10 cellular contexts compared by ENCODE assay signal in genomic region chr14:35985504-35986218, GRCh38.
DNase-seq lines count a peak whose midpoint lies in the region; ATAC-seq and TF ChIP-seq lines count a peak whose summit lies in the region.
"Had no signal": no experiment of that assay in that cellular context is flagged by ENCODE, and none has a peak within 500 bp of the region (broad histone marks: within the 10 kb centered on the region; RNA-seq: fewer than 3 reads in every experiment).

No MANE protein-coding gene starts in this region.

- H3K27ac ChIP-seq in OCI-LY3 (ENCODE audit: low read length) (peak overlapping the region; percentile 32), mesodermal cell (ENCODE audit: low read depth, low read length, severe bottlenecking) (peak overlapping the region; percentile 37)

- H3K4me1 ChIP-seq in OCI-LY3 (ENCODE audit: low read length), result peaks cover 19% of the 10 kb centered on the region
- H3K4me1 ChIP-seq in mesodermal cell (ENCODE audit: control insufficient read depth, insufficient read depth, low read length, poor library complexity, severe bottlenecking), result peaks cover 6% of the 10 kb centered on the region

- no peaks in the 10 kb centered on the region for H4K20me1 ChIP-seq in OCI-LY3 (ENCODE audit: insufficient read depth, low read length)

- TF ChIP-seq CTCF in OCI-LY3 (IDR thresholded peaks at IDR 0.05; ENCODE audit: low read depth, low read length), result peak; percentile 40

- H3K27ac Mint-ChIP-seq in activated T-helper 2 cell treated with anti-CD3 and anti-CD28 coated beads, Interferon-gamma antibody, Interleukin-2, Interleukin-4, amounts not matched to agents 10 μg/mL and 5 μg/mL and 100 μg/mL, durations not matched to agents 14 hours and 24 hours and 36 hours, result no peak overlapping the region

- peak overlapping the region; percentile 43 for H2AFZ ChIP-seq in OCI-LY3 (ENCODE audit: low read depth, low read length)

- H3K4me3 Mint-ChIP-seq in activated T-helper 2 cell treated with anti-CD3 and anti-CD28 coated beads, Interferon-gamma antibody, Interleukin-2, Interleukin-4, amounts not matched to agents 10 μg/mL and 5 μg/mL and 100 μg/mL, durations not matched to agents 14 hours and 24 hours and 36 hours (ENCODE audit: low read depth), result no peak overlapping the region

- peaks cover 3% of the 10 kb centered on the region for H3K27me3 Mint-ChIP-seq in activated T-helper 2 cell treated with anti-CD3 and anti-CD28 coated beads, Interferon-gamma antibody, Interleukin-2, Interleukin-4, amounts not matched to agents 10 μg/mL and 5 μg/mL and 100 μg/mL, durations not matched to agents 14 hours and 24 hours and 36 hours (ENCODE audit: low read depth)

- peak; percentile 48 for DNase-seq in H4 (ENCODE audit: low spot score)
- no peak for DNase-seq in NCI-H748 treated with DMSO at 0.1 percent for 48 hours (lab: John Stamatoyannopoulos, UW)
- DNase-seq in activated T-helper 2 cell treated with anti-CD3 and anti-CD28 coated beads, Interferon-gamma antibody, Interleukin-2, Interleukin-4, amounts not matched to agents 10 μg/mL and 5 μg/mL and 100 μg/mL, durations not matched to agents 14 hours and 24 hours and 36 hours (ENCODE audit: low spot score), result no peak
- no peak for DNase-seq in activated CD4-positive, CD25-positive, alpha-beta regulatory T cell treated with anti-CD3 and anti-CD28 coated beads, Interleukin-2, amount 50 U/mL, for 72 hours
- no peak for DNase-seq in NCI-H1105 (lab: John Stamatoyannopoulos, UW)
- DNase-seq: activated T-cell treated with anti-CD3 and anti-CD28 coated beads, Interleukin-2, amount 50 U/mL, for 48 hours; stimulated activated CD4-positive, alpha-beta T cell treated with anti-CD3 and anti-CD28 coated beads, Interleukin-4, amount 100 ng/mL, for 1 hour had no signal

- H3K9ac ChIP-seq in OCI-LY3 (ENCODE audit: low read length), result peak overlapping the region; percentile 23

- H3K9me3 Mint-ChIP-seq in activated T-helper 2 cell treated with anti-CD3 and anti-CD28 coated beads, Interferon-gamma antibody, Interleukin-2, Interleukin-4, amounts not matched to agents 10 μg/mL and 5 μg/mL and 100 μg/mL, durations not matched to agents 14 hours and 24 hours and 36 hours, result no peaks in the 10 kb centered on the region

- no peaks in the 10 kb centered on the region for H3K36me3 ChIP-seq in OCI-LY3 (replicated peaks; ENCODE audit: low read depth, low read length)
- no peaks in the 10 kb centered on the region for H3K36me3 ChIP-seq in mesodermal cell (ENCODE audit: control insufficient read depth, insufficient read depth, low read length)

- no peaks in the 10 kb centered on the region for H3K9me3 ChIP-seq in OCI-LY3 (ENCODE audit: insufficient read depth, low read length)
- no peaks in the 10 kb centered on the region for H3K9me3 ChIP-seq in mesodermal cell (ENCODE audit: control insufficient read depth, low read length)

- H3K4me3 ChIP-seq in OCI-LY3 (ENCODE audit: low read length) (0 out of 2 replicates have a peak overlapping the region, but pooled peaks have one; percentile 2), mesodermal cell (ENCODE audit: extremely low read depth, insufficient read depth, low read length, poor library complexity, severe bottlenecking) (no peak overlapping the region)

- peak; percentile 65 for ATAC-seq in GM18861 (IDR thresholded peaks at IDR 0.05; ENCODE audit: unreplicated experiment)

- peak overlapping the region; percentile 56 for H3K4me2 ChIP-seq in OCI-LY3 (ENCODE audit: low read length)

- intact Hi-C loops in activated T-helper 2 cell treated with anti-CD3 and anti-CD28 coated beads, Interferon-gamma antibody, Interleukin-2, Interleukin-4, amounts not matched to agents 10 μg/mL and 5 μg/mL and 100 μg/mL, durations not matched to agents 14 hours and 24 hours and 36 hours (cut with micrococcal nuclease), result no loop called here

- H3K36me3 Mint-ChIP-seq in activated T-helper 2 cell treated with anti-CD3 and anti-CD28 coated beads, Interferon-gamma antibody, Interleukin-2, Interleukin-4, amounts not matched to agents 10 μg/mL and 5 μg/mL and 100 μg/mL, durations not matched to agents 14 hours and 24 hours and 36 hours (ENCODE audit: low read depth), result no peaks in the 10 kb centered on the region

- WGBS in mesodermal cell (ENCODE audit: insufficient coverage in 2 of 2), 2 experiments, result no CpG with 5 or more reads among the region's 5 CpGs

- H3K4me1 Mint-ChIP-seq in activated T-helper 2 cell treated with anti-CD3 and anti-CD28 coated beads, Interferon-gamma antibody, Interleukin-2, Interleukin-4, amounts not matched to agents 10 μg/mL and 5 μg/mL and 100 μg/mL, durations not matched to agents 14 hours and 24 hours and 36 hours (ENCODE audit: low read depth), result peaks cover 2% of the 10 kb centered on the region

- H3K79me2 ChIP-seq in OCI-LY3 (ENCODE audit: low read length), result no peaks in the 10 kb centered on the region

- H3K27me3 ChIP-seq in OCI-LY3 (ENCODE audit: low read depth, low read length), result no peaks in the 10 kb centered on the region
